In the genomic region with DNA sequence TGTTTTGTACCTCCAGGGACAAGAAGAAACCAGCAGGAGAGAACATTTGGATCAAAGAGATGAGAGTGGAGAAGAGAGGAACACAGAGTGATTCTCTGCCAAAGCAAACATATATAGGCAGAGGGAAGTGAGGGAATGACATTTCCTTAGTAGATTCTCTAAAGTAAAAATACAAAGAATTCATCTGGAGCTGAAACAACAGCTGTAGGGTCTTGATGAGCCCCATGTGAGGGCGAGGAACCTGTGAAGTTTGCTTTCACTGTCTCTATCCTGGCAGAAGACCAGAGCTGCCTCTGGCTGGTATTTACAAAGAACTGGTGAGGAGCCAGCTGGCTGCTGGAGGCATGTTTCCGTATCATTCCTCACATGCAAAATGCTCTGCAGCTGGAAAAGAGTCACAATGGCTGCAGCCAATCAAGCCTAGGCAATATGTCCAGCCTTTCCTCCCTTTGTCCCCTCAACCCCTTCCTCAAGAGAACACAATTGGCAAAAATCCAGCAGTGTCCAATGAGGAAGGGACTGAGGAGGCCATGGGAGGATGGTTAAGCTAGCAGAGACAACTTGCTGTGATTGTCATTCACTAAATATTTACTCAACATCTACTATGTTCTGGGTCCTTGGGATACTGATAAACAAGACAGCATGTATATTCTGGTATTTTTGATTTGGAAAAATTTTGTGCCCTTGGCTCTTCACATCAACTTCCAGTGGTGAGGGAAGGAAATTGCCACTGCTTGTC, we compare ENCODE assay signal across 9 cellular contexts.
DNase-seq lines count a peak whose midpoint lies in the region; ATAC-seq and TF ChIP-seq lines count a peak whose summit lies in the region.
"Had no signal": no experiment of that assay in that cellular context is flagged by ENCODE, and none has a peak within 500 bp of the region (broad histone marks: within the 10 kb centered on the region; RNA-seq: fewer than 3 reads in every experiment).

No MANE protein-coding gene starts in this region.

- H3K4me3 ChIP-seq in body of pancreas (no peak overlapping the region), tibial artery (no peak overlapping the region)

- DNase-seq in NCI-H1105 (lab: John Stamatoyannopoulos, UW) (peak; percentile 54), body of pancreas (peak; percentile 76 to 88 (median 85)), left kidney (ENCODE audit: low read depth, low spot score) (peak; percentile 55), tibial artery (peak; percentile 42 to 71), UCSD-AML1 (lab: John Stamatoyannopoulos, UW; ENCODE audit: unreplicated experiment) (no peak)
- DNase-seq in activated CD4-positive, CD25-positive, alpha-beta regulatory T cell treated with anti-CD3 and anti-CD28 coated beads, Interleukin-2, amount 50 U/mL, for 72 hours = no peak
- DNase-seq: immature natural killer cell had no signal

- intact Hi-C loops in body of pancreas (cut with DNase I) = no loop called here
- intact Hi-C loops in tibial artery (cut with DNase I; ENCODE audit: low total_unique reads) = no loop called here

- no peak for TF ChIP-seq POLR2A in body of pancreas (IDR thresholded peaks at IDR 0.05)

- H3K4me1 ChIP-seq in body of pancreas (peaks cover 32% of the 10 kb centered on the region), tibial artery (peaks cover 0 to 14% (median 9%) of the 10 kb centered on the region in 4 donors)

- TF ChIP-seq CTCF in body of pancreas (IDR thresholded peaks at IDR 0.05) = no peak
- TF ChIP-seq CTCF in tibial artery (IDR thresholded peaks at IDR 0.05) = no peak

- no peaks in the 10 kb centered on the region for H3K9me3 ChIP-seq in body of pancreas
- no peaks in the 10 kb centered on the region for H3K9me3 ChIP-seq in tibial artery

- ATAC-seq in body of pancreas (peak; percentile 85), GM18520 (IDR thresholded peaks at IDR 0.05; ENCODE audit: unreplicated experiment) (no peak), GM19467 (IDR thresholded peaks at IDR 0.05; ENCODE audit: unreplicated experiment) (no peak)

- H3K36me3 ChIP-seq in body of pancreas (replicated peaks in 1 of 2; ENCODE audit: insufficient read depth in 1 of 2, low read depth in 2 of 2) (no peaks in the 10 kb centered on the region), tibial artery (no peaks in the 10 kb centered on the region)

- H3K27ac ChIP-seq in body of pancreas (peak overlapping the region in 3 of 4 donors; percentile 36 to 50 (median 39)), tibial artery (no peak overlapping the region)

- 0 to 15% methylated on average over 2 of the region's 2 CpGs for WGBS in body of pancreas, 2 donors

- no peaks in the 10 kb centered on the region for H3K27me3 ChIP-seq in body of pancreas
- no peaks in the 10 kb centered on the region for H3K27me3 ChIP-seq in tibial artery

Comparison
In these comparisons a context has a peak if more than half of its experiments do, and no peak if none do; other contexts are left out.
1. DNase-seq: peak in NCI-H1105 (single experiment), body of pancreas (4 of 4), left kidney (single experiment) and tibial artery (2 of 2); none in UCSD-AML1 (single experiment) and activated CD4-positive, CD25-positive, alpha-beta regulatory T cell treated with anti-CD3 and anti-CD28 coated beads, Interleukin-2, amount 50 U/mL, for 72 hours (single experiment).
2. H3K27ac ChIP-seq: peak in body of pancreas (3 of 4); none in tibial artery (0 of 2).